Comparison of ENCODE assay signal across 15 cellular contexts in the genomic region with DNA sequence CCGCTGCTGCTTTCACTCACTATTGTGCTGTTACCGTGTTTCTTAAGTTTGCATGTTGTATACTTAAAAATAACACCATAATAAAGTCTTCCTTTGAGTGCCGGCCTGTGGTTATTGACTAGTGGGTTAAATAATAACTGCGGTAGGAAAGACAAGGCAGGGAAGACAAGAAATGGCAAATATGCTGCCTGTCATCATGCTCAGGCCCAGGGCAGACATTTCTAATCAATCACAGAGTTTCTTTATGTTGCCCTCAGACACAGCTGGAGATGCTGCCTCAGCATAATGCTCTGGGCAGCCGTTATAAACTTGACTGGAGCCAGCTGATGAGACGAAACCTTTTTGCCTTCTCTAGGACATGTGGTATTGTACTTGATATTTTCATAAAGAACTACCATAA.
"Had no signal": no experiment of that assay in that cellular context is flagged by ENCODE, and none has a peak within 500 bp of the region (broad histone marks: within the 10 kb centered on the region; RNA-seq: fewer than 3 reads in every experiment).

No MANE protein-coding gene starts in this region.

- ATAC-seq: gastrocnemius medialis; heart right ventricle; left lung; natural killer cell treated with Interleukin-12 subunit alpha and Interleukin-12 subunit beta and Interleukin-15 and Interleukin-18, amount 100 ng/mL, for 72 hours had no signal

- H3K27me3 Mint-ChIP-seq: activated naive CD4-positive, alpha-beta T cell treated with anti-CD3 and anti-CD28 coated beads, Interleukin-2, amount 50 U/mL, for 24 hours; activated T-cell treated with anti-CD3 and anti-CD28 coated beads, Interleukin-2, amount 50 U/mL, for 24 hours; natural killer cell treated with Interleukin-12 subunit alpha and Interleukin-12 subunit beta and Interleukin-15 and Interleukin-18, amount 100 ng/mL, for 72 hours; stimulated activated naive CD8-positive, alpha-beta T cell treated with anti-CD3 and anti-CD28 coated beads, Interleukin-15, Interleukin-2, amounts not matched to agents 100 ng/mL and 50 ng/mL, for 24 hours had no signal

- DNase-seq: activated CD4-positive, alpha-beta T cell treated with anti-CD3 and anti-CD28 coated beads, Interleukin-2, amount 50 U/mL, for 48 hours; activated effector memory CD4-positive, alpha-beta T cell treated with anti-CD3 and anti-CD28 coated beads, Interleukin-2, amount 50 U/mL, for 16 hours; activated T-cell treated with anti-CD3 and anti-CD28 coated beads, Interleukin-2, amount 50 U/mL, for 24 hours; adrenal gland; gastrocnemius medialis; heart right ventricle; left lung; nucleus accumbens; posterior cingulate gyrus; small intestine; T-helper 9 cell; upper lobe of left lung had no signal

- H3K27ac Mint-ChIP-seq: activated naive CD4-positive, alpha-beta T cell treated with anti-CD3 and anti-CD28 coated beads, Interleukin-2, amount 50 U/mL, for 24 hours; activated T-cell treated with anti-CD3 and anti-CD28 coated beads, Interleukin-2, amount 50 U/mL, for 24 hours; natural killer cell treated with Interleukin-12 subunit alpha and Interleukin-12 subunit beta and Interleukin-15 and Interleukin-18, amount 100 ng/mL, for 72 hours; stimulated activated naive CD8-positive, alpha-beta T cell treated with anti-CD3 and anti-CD28 coated beads, Interleukin-15, Interleukin-2, amounts not matched to agents 100 ng/mL and 50 ng/mL, for 24 hours had no signal

- H3K4me3 Mint-ChIP-seq: activated naive CD4-positive, alpha-beta T cell treated with anti-CD3 and anti-CD28 coated beads, Interleukin-2, amount 50 U/mL, for 24 hours; activated T-cell treated with anti-CD3 and anti-CD28 coated beads, Interleukin-2, amount 50 U/mL, for 24 hours; natural killer cell treated with Interleukin-12 subunit alpha and Interleukin-12 subunit beta and Interleukin-15 and Interleukin-18, amount 100 ng/mL, for 72 hours; stimulated activated naive CD8-positive, alpha-beta T cell treated with anti-CD3 and anti-CD28 coated beads, Interleukin-15, Interleukin-2, amounts not matched to agents 100 ng/mL and 50 ng/mL, for 24 hours had no signal

- H3K9me3 Mint-ChIP-seq: activated naive CD4-positive, alpha-beta T cell treated with anti-CD3 and anti-CD28 coated beads, Interleukin-2, amount 50 U/mL, for 24 hours; activated T-cell treated with anti-CD3 and anti-CD28 coated beads, Interleukin-2, amount 50 U/mL, for 24 hours; natural killer cell treated with Interleukin-12 subunit alpha and Interleukin-12 subunit beta and Interleukin-15 and Interleukin-18, amount 100 ng/mL, for 72 hours; stimulated activated naive CD8-positive, alpha-beta T cell treated with anti-CD3 and anti-CD28 coated beads, Interleukin-15, Interleukin-2, amounts not matched to agents 100 ng/mL and 50 ng/mL, for 24 hours had no signal

- H3K4me1 Mint-ChIP-seq: activated naive CD4-positive, alpha-beta T cell treated with anti-CD3 and anti-CD28 coated beads, Interleukin-2, amount 50 U/mL, for 24 hours had no signal
